1 cellular context compared by ENCODE assay signal in the genomic region with DNA sequence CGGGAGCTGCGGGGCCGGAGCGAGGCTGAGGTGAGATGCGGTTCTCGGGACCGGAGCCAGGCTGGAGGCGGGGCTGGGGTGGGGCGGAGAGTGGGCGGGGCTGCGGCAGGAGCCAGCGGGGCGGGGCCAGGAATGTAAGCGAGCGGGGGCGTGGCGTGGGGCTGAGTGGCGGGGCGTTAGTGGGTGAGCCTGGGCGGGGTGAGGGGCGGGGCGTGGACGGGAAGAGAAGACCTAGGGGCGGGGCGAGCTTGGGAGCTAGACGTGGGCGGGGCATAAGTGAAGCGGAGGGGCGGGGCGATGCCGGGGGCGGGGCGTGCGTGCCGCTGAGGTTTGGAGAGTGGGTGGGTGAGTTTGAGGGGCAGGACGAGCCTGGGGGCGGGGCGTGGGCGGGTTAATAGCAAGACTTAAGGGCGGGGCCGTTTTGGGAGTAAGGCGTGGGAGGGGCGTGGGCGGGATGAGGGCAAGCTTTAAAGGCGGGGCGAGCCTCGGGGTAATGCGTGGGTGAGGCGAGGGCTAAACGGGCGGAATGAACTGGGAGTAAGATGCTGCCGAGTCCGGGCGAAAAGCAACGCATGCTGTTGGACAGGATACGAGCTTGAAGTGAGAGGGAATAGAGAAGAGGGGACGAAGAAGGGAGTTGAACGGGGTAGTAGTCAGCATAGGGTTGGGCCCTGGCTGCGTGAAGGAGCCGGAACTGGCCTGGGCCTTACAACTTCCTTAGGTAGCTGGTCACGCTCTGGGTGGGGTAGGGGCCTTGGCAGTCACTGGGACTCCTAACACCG.
A peak's percentile ranks its signal among the peaks of the same experiment; 100 is the strongest.
TF ChIP-seq lines count a peak whose summit lies in the region.

No MANE protein-coding gene starts in this region.

TF ChIP-seq in endothelial cell of umbilical vein, 7 proteins besides CTCF, POLR2A, EP300 and RAD21:
- TF ChIP-seq POLR2AphosphoS5 (IDR thresholded peaks at IDR 0.05; ENCODE audit: insufficient read depth, low read depth, low read length) (peak; percentile 74), EZH2 (IDR thresholded peaks at IDR 0.05; ENCODE audit: borderline replicate concordance, low read depth, low read length, severe bottlenecking) (no peak), JUN (IDR thresholded peaks at IDR 0.05; ENCODE audit: borderline replicate concordance, insufficient read depth, insufficient read length, low read depth) (no peak)
TF ChIP-seq in endothelial cell of umbilical vein: peak in this region for 1.
